Comparison of ENCODE assay signal across 1 cellular context in the genomic region with DNA sequence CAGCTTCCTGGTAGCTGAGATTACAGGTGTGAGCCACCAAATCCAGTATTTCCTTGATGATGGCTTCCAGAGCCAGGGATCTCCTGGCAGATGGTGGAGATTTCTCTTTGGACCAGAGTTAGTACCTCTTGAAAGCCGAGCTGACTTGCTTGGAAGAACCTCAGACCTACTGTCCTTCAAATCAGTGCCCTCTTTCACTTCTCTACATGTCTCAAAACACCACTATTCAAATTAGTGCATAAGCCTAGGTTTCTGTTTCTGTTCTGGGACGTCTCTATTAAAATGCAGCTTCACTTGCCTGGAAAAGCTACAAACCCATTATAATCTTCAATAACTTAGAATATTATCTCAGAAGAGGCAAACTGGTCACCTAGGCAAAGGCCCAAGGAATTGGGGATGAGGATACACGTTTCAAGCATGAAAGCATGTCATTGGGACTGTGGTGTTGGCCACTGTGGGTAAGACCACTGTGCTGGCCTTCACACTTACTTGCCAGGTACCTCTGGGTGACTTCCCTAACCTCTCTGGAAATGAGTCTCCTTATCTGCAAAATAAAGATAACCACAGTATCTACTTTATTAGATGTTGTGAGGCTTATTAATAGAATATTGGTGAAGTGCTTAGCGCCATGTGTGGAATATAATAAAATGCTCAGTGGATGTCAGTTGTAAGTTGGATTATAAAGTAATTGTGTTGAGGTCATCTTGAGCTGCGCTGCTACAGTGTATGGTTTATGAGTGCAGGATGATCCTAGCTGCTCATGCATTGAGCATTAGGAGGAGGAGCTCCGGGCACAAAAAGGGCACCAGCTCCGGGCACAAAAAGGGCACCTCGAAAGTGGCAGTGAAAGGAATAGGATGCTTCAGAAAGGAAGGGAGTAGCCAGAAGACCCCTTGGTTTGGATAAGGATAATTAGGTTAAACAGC.
TF ChIP-seq lines count a peak whose summit lies in the region.

No MANE protein-coding gene starts in this region.

TF ChIP-seq in GM12878, 131 proteins besides CTCF, POLR2A, EP300 and RAD21 (continued from another document):
- TF ChIP-seq SMAD1 (IDR thresholded peaks at IDR 0.05; ENCODE audit: low read depth, partially characterized antibody) (no peak), POU2F2 (IDR thresholded peaks at IDR 0.05; ENCODE audit: borderline replicate concordance, low read depth, low read length) (peak; percentile 94), RUNX3 (IDR thresholded peaks at IDR 0.05; ENCODE audit: low read length) (peak; percentile 51; the same call in 1 of the 2 replicates), SRF (IDR thresholded peaks at IDR 0.05; ENCODE audit: low read depth in 2 of 2, low read length in 2 of 2) (peak in 1 of 2 experiments; percentile 54; a peak in 1 of 4 replicates), MTA3 (IDR thresholded peaks at IDR 0.05; ENCODE audit: borderline replicate concordance, low read length) (0 out of 2 replicates have a peak, but pooled peaks have one; percentile 9), DPF2 (IDR thresholded peaks at IDR 0.05) (peak; percentile 73; the same call in 1 of the 2 replicates), FOXM1 (IDR thresholded peaks at IDR 0.05; ENCODE audit: low read depth, low read length) (peak; percentile 68), CREM (IDR thresholded peaks at IDR 0.05; ENCODE audit: low read depth) (peak; percentile 65; the same call in 1 of the 2 replicates), NFIC (IDR thresholded peaks at IDR 0.05; ENCODE audit: low read depth, low read length) (peak; percentile 77), POLR2AphosphoS2 (IDR thresholded peaks at IDR 0.05; ENCODE audit: low read depth, low read length) (no peak), SPI1 (IDR thresholded peaks at IDR 0.05; ENCODE audit: borderline replicate concordance, insufficient read depth, low read depth, low read length) (peak; percentile 90)
- TF ChIP-seq, protein P1, sequence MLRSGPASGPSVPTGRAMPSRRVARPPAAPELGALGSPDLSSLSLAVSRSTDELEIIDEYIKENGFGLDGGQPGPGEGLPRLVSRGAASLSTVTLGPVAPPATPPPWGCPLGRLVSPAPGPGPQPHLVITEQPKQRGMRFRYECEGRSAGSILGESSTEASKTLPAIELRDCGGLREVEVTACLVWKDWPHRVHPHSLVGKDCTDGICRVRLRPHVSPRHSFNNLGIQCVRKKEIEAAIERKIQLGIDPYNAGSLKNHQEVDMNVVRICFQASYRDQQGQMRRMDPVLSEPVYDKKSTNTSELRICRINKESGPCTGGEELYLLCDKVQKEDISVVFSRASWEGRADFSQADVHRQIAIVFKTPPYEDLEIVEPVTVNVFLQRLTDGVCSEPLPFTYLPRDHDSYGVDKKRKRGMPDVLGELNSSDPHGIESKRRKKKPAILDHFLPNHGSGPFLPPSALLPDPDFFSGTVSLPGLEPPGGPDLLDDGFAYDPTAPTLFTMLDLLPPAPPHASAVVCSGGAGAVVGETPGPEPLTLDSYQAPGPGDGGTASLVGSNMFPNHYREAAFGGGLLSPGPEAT (IDR thresholded peaks at IDR 0.05; ENCODE audit: low read depth) = peak; percentile 36; the same call in 1 of the 2 replicates
- TF ChIP-seq, protein P2, sequence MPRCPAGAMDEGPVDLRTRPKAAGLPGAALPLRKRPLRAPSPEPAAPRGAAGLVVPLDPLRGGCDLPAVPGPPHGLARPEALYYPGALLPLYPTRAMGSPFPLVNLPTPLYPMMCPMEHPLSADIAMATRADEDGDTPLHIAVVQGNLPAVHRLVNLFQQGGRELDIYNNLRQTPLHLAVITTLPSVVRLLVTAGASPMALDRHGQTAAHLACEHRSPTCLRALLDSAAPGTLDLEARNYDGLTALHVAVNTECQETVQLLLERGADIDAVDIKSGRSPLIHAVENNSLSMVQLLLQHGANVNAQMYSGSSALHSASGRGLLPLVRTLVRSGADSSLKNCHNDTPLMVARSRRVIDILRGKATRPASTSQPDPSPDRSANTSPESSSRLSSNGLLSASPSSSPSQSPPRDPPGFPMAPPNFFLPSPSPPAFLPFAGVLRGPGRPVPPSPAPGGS (IDR thresholded peaks at IDR 0.05; ENCODE audit: borderline replicate concordance, insufficient read depth, low read depth, low read length, poor library complexity, severe bottlenecking) = peak; percentile 64
